Comparison of ENCODE assay signal across 8 cellular contexts in genomic region chr19:12365094-12365371, GRCh38. TPM values are rescaled to one million over a fixed set of nuclear protein-coding genes. Genes with fewer than 3 reads are reported as not detected.
A peak's percentile ranks its signal among the peaks of the same experiment; 100 is the strongest.
DNase-seq lines count a peak whose midpoint lies in the region; ATAC-seq and TF ChIP-seq lines count a peak whose summit lies in the region.

No MANE protein-coding gene starts in this region.

- ATAC-seq in HG03045 (IDR thresholded peaks at IDR 0.05; ENCODE audit: unreplicated experiment) = peak; percentile 34
- peak in 5 of 8 donors; percentile 18 to 77 (median 46) for ATAC-seq in heart right ventricle
- no peak for ATAC-seq in HG03025 (IDR thresholded peaks at IDR 0.05; ENCODE audit: low FRiP score, unreplicated experiment)

- H3K27ac ChIP-seq in heart right ventricle = peak overlapping the region; percentile 77 to 96 (median 91)
- peak overlapping the region; percentile 91 to 93 for H3K27ac ChIP-seq in prostate gland

- peaks cover 6% of the 10 kb centered on the region for H3K36me3 Mint-ChIP-seq in activated T-helper 2 cell treated with anti-CD3 and anti-CD28 coated beads, Interferon-gamma antibody, Interleukin-2, Interleukin-4, amounts not matched to agents 10 μg/mL and 5 μg/mL and 100 μg/mL, durations not matched to agents 14 hours and 24 hours and 36 hours (ENCODE audit: low read depth)

- H3K36me3 ChIP-seq in heart right ventricle (no peaks in the 10 kb centered on the region), prostate gland (no peaks in the 10 kb centered on the region)

- WGBS in heart right ventricle, 2 donors = 0% methylated on average over 19 of the region's 19 CpGs
- under 1% methylated on average over 19 of the region's 19 CpGs for WGBS in prostate gland

- peaks cover 0 to 22% (median 16%) of the 10 kb centered on the region in 9 donors for H3K4me1 ChIP-seq in heart right ventricle
- H3K4me1 ChIP-seq in prostate gland (replicated peaks) = no peaks in the 10 kb centered on the region

- H3K9me3 ChIP-seq in heart right ventricle = no peaks in the 10 kb centered on the region
- H3K9me3 ChIP-seq in prostate gland = no peaks in the 10 kb centered on the region

- H3K9me3 Mint-ChIP-seq in activated T-helper 2 cell treated with anti-CD3 and anti-CD28 coated beads, Interferon-gamma antibody, Interleukin-2, Interleukin-4, amounts not matched to agents 10 μg/mL and 5 μg/mL and 100 μg/mL, durations not matched to agents 14 hours and 24 hours and 36 hours = peaks cover 30% of the 10 kb centered on the region

- intact Hi-C loops in activated T-helper 2 cell treated with anti-CD3 and anti-CD28 coated beads, Interferon-gamma antibody, Interleukin-2, Interleukin-4, amounts not matched to agents 10 μg/mL and 5 μg/mL and 100 μg/mL, durations not matched to agents 14 hours and 24 hours and 36 hours (cut with micrococcal nuclease) = loop anchor here (1.0 kb wide), 1 partner anchor 34 kb away; no protein-coding TSS in a partner anchor
- intact Hi-C loops in heart right ventricle (cut with DNase I) = loop anchor here in 7 of 10 donors (1.0 to 10.0 kb wide), 10 partner anchors 32 to 170 kb away; partner anchors contain the start of genes ZNF563 (in 5 of the 7), ZNF44 (in 3 of the 7), ZNF443 (in 1 of the 7) and ZNF799 (in 1 of the 7)
- intact Hi-C loops in prostate gland (cut with DNase I) = loop anchor here (2.0 to 10.0 kb wide), 2 partner anchors 70 to 200 kb away; partner anchors contain the start of genes ZNF136 and ZNF44

- peaks cover 7% of the 10 kb centered on the region for H3K4me1 Mint-ChIP-seq in activated T-helper 2 cell treated with anti-CD3 and anti-CD28 coated beads, Interferon-gamma antibody, Interleukin-2, Interleukin-4, amounts not matched to agents 10 μg/mL and 5 μg/mL and 100 μg/mL, durations not matched to agents 14 hours and 24 hours and 36 hours (ENCODE audit: low read depth)

- H3K27me3 ChIP-seq in heart right ventricle (no peaks in the 10 kb centered on the region), prostate gland (replicated peaks; ENCODE audit: insufficient read depth) (no peaks in the 10 kb centered on the region)

- DNase-seq in ELR (ENCODE audit: low read depth) = peak; percentile 49
- DNase-seq in activated T-helper 2 cell treated with anti-CD3 and anti-CD28 coated beads, Interferon-gamma antibody, Interleukin-2, Interleukin-4, amounts not matched to agents 10 μg/mL and 5 μg/mL and 100 μg/mL, durations not matched to agents 14 hours and 24 hours and 36 hours (ENCODE audit: low spot score) = no peak
- peak in 1 of 2 donors; percentile 16 for DNase-seq in heart right ventricle
- DNase-seq in prostate gland (ENCODE audit: low spot score) = peak; percentile 10
- no peak for DNase-seq in NCI-H1436 treated with DMSO at 0.1 percent for 48 hours (lab: John Stamatoyannopoulos, UW)
- no peak for DNase-seq in H4 (ENCODE audit: low spot score)

- no peak for TF ChIP-seq CTCF in heart right ventricle (IDR thresholded peaks at IDR 0.05)
- no peak for TF ChIP-seq CTCF in prostate gland (IDR thresholded peaks at IDR 0.05)

- no peak overlapping the region for H3K27ac Mint-ChIP-seq in activated T-helper 2 cell treated with anti-CD3 and anti-CD28 coated beads, Interferon-gamma antibody, Interleukin-2, Interleukin-4, amounts not matched to agents 10 μg/mL and 5 μg/mL and 100 μg/mL, durations not matched to agents 14 hours and 24 hours and 36 hours

- peak overlapping the region; percentile 76 for H3K4me3 Mint-ChIP-seq in activated T-helper 2 cell treated with anti-CD3 and anti-CD28 coated beads, Interferon-gamma antibody, Interleukin-2, Interleukin-4, amounts not matched to agents 10 μg/mL and 5 μg/mL and 100 μg/mL, durations not matched to agents 14 hours and 24 hours and 36 hours (ENCODE audit: low read depth)

- no peak for TF ChIP-seq POLR2A in prostate gland (IDR thresholded peaks at IDR 0.05)

- H3K27me3 Mint-ChIP-seq in activated T-helper 2 cell treated with anti-CD3 and anti-CD28 coated beads, Interferon-gamma antibody, Interleukin-2, Interleukin-4, amounts not matched to agents 10 μg/mL and 5 μg/mL and 100 μg/mL, durations not matched to agents 14 hours and 24 hours and 36 hours (ENCODE audit: low read depth) = peaks cover 1% of the 10 kb centered on the region

- H3K4me3 ChIP-seq in heart right ventricle = peak overlapping the region; percentile 58 to 97 (median 81)
- H3K4me3 ChIP-seq in prostate gland = peak overlapping the region; percentile 95 to 99

RNA-seq across cellular contexts. Expression of gene ZNF442, which starts 0.5 kb away (rescaled TPM):
- total RNA-seq in activated T-helper 2 cell treated with anti-CD3 and anti-CD28 coated beads, Interferon-gamma antibody, Interleukin-2, Interleukin-4, amounts not matched to agents 10 μg/mL and 5 μg/mL and 100 μg/mL, durations not matched to agents 14 hours and 24 hours and 36 hours = 0.55 and 1.2 TPM in 2 replicates
- 1 to 10 TPM; 2.3 to 6.1 (median 4.0) TPM for total RNA-seq in heart right ventricle
- under 1 TPM; 0.54 to 0.95 TPM for polyA plus RNA-seq in heart right ventricle
- total RNA-seq in prostate gland = 1 to 10 TPM; 2.3 to 2.6 TPM
- 0.72 and 5.2 TPM in 2 replicates for total RNA-seq in H4 (2014; rRNA removed; shearing (Covaris generic))

RNA-seq across cellular contexts. Expression of gene ZNF563, which starts 31.6 kb away (rescaled TPM):
- 2.3 and 4.2 TPM in 2 replicates for total RNA-seq in activated T-helper 2 cell treated with anti-CD3 and anti-CD28 coated beads, Interferon-gamma antibody, Interleukin-2, Interleukin-4, amounts not matched to agents 10 μg/mL and 5 μg/mL and 100 μg/mL, durations not matched to agents 14 hours and 24 hours and 36 hours
- total RNA-seq in heart right ventricle = 1 to 10 TPM; 2.1 to 6.2 (median 4.5) TPM
- 1 to 10 TPM; 1.6 to 2.9 TPM for polyA plus RNA-seq in heart right ventricle
- 10 to 100 TPM; 16.7 to 23.6 TPM for total RNA-seq in prostate gland
- 0.29 and 3.4 TPM in 2 replicates for total RNA-seq in H4 (2014; rRNA removed; shearing (Covaris generic))

RNA-seq across cellular contexts. Expression of gene ZNF799, which starts 36.0 kb away (rescaled TPM):
- total RNA-seq in activated T-helper 2 cell treated with anti-CD3 and anti-CD28 coated beads, Interferon-gamma antibody, Interleukin-2, Interleukin-4, amounts not matched to agents 10 μg/mL and 5 μg/mL and 100 μg/mL, durations not matched to agents 14 hours and 24 hours and 36 hours = 3.8 and 5.3 TPM in 2 replicates
- total RNA-seq in heart right ventricle = 1 to 10 TPM; 1.6 to 2.9 (median 2.0) TPM
- polyA plus RNA-seq in heart right ventricle = 1 to 10 TPM; 1.6 to 6.2 TPM
- total RNA-seq in prostate gland = 1 to 10 TPM; 4.5 to 5.7 TPM
- 1.6 and 1.8 TPM in 2 replicates for total RNA-seq in H4 (2014; rRNA removed; shearing (Covaris generic))

Comparison
In these comparisons a context has a peak if more than half of its experiments do, and no peak if none do; other contexts are left out.
1. DNase-seq: peak in ELR (single experiment) and prostate gland (single experiment); none in activated T-helper 2 cell treated with anti-CD3 and anti-CD28 coated beads, Interferon-gamma antibody, Interleukin-2, Interleukin-4, amounts not matched to agents 10 μg/mL and 5 μg/mL and 100 μg/mL, durations not matched to agents 14 hours and 24 hours and 36 hours (single experiment), NCI-H1436 treated with DMSO at 0.1 percent for 48 hours (single experiment) and H4 (single experiment).